ENCODE assay signal across 12 cellular contexts in genomic region chr4:190120537-190121001, GRCh38. TPM values are rescaled to one million over a fixed set of nuclear protein-coding genes. Genes with fewer than 3 reads are reported as not detected.
DNase-seq lines count a peak whose midpoint lies in the region; ATAC-seq, FAIRE-seq and TF ChIP-seq lines count a peak whose summit lies in the region.
"Not testable (repeated sequence)": the region's sequence is repeated elsewhere in the genome, so short reads cannot be mapped to it uniquely, and the experiment has no call there.
"Had no signal": no experiment of that assay in that cellular context is flagged by ENCODE, and none has a peak within 500 bp of the region (broad histone marks: within the 10 kb centered on the region; RNA-seq: fewer than 3 reads in every experiment).

No MANE protein-coding gene starts in this region.

- H3K27me3 ChIP-seq in GM23338 (ENCODE audit: insufficient read depth); right cardiac atrium (ENCODE audit: control insufficient read depth, insufficient read depth); pancreas: not testable (repeated sequence)

- not testable (repeated sequence) for H3K27ac Mint-ChIP-seq in GM23338; activated CD4-positive, alpha-beta memory T cell treated with anti-CD3 and anti-CD28 coated beads, Interleukin-2, amount 10 ng/mL, durations not matched to agents 7 days and 5 days; central memory CD8-positive, alpha-beta T cell (ENCODE audit: low read depth); type B pancreatic cell

- not testable (repeated sequence) for H3K79me2 ChIP-seq in GM23338 (replicated peaks; ENCODE audit: insufficient read depth)

- intact Hi-C loops in right cardiac atrium (cut with DNase I); pancreas (cut with DNase I): not testable (repeated sequence)

- peaks cover 28% of the 10 kb centered on the region for H3K9me3 Mint-ChIP-seq in GM23338
- not testable (repeated sequence) for H3K9me3 Mint-ChIP-seq in activated CD4-positive, alpha-beta memory T cell treated with anti-CD3 and anti-CD28 coated beads, Interleukin-2, amount 10 ng/mL, durations not matched to agents 7 days and 5 days; central memory CD8-positive, alpha-beta T cell; type B pancreatic cell

- not testable (repeated sequence) for H3K36me3 Mint-ChIP-seq in GM23338 (ENCODE audit: low read depth); activated CD4-positive, alpha-beta memory T cell treated with anti-CD3 and anti-CD28 coated beads, Interleukin-2, amount 10 ng/mL, durations not matched to agents 7 days and 5 days (ENCODE audit: low read depth); central memory CD8-positive, alpha-beta T cell (ENCODE audit: insufficient read depth); type B pancreatic cell

- not testable (repeated sequence) for H3K27ac ChIP-seq in GM23338 (ENCODE audit: low read depth); right cardiac atrium (ENCODE audit: low read length); pancreas

- peak in 1 of 2 experiments; percentile 28; a peak in 1 of 4 replicates for TF ChIP-seq CTCF in GM23338 (conservative IDR thresholded peaks at IDR 0.05; ENCODE audit: low read depth in 2 of 2)
- peak in 1 of 4 donors; percentile 14 for TF ChIP-seq CTCF in pancreas (IDR thresholded peaks at IDR 0.05)
- TF ChIP-seq CTCF in type B pancreatic cell (conservative IDR thresholded peaks at IDR 0.05): peak; percentile 54

- not testable (repeated sequence) for H3K4me1 Mint-ChIP-seq in GM23338; activated CD4-positive, alpha-beta memory T cell treated with anti-CD3 and anti-CD28 coated beads, Interleukin-2, amount 10 ng/mL, durations not matched to agents 7 days and 5 days; central memory CD8-positive, alpha-beta T cell; type B pancreatic cell (ENCODE audit: unreplicated experiment)

- not testable (repeated sequence) for H3K9me3 ChIP-seq in right cardiac atrium (ENCODE audit: control insufficient read depth, low read length); pancreas

- not testable (repeated sequence) for H2AFZ ChIP-seq in GM23338

- H3K4me1 ChIP-seq in GM23338 (ENCODE audit: insufficient read depth); right cardiac atrium (ENCODE audit: control insufficient read depth, insufficient read depth, low read length); pancreas: not testable (repeated sequence)

- WGBS in right cardiac atrium: 81% methylated on average over 22 of the region's 37 CpGs
- WGBS in pancreas, 2 donors: 77 to 78% methylated on average over 12 to 26 of the region's 37 CpGs

- peak; percentile 61 for ATAC-seq in GM18517 (IDR thresholded peaks at IDR 0.05; ENCODE audit: unreplicated experiment)
- not testable (repeated sequence) for ATAC-seq in GM23338
- ATAC-seq in central memory CD8-positive, alpha-beta T cell (replicated peaks; ENCODE audit: extremely low read depth, poor library complexity, severe bottlenecking): peak; percentile 47
- peak; percentile 47 to 57 for ATAC-seq in right cardiac atrium
- peak in 3 of 4 donors; percentile 16 to 39 (median 24) for ATAC-seq in pancreas

- FAIRE-seq in pancreas (lab: Jason Lieb, UNC): not testable (repeated sequence)

- H3K9me2 ChIP-seq in GM23338 (ENCODE audit: insufficient read depth): not testable (repeated sequence)

- H4K20me1 ChIP-seq in GM23338 (replicated peaks; ENCODE audit: insufficient read depth): not testable (repeated sequence)

- POLR2A ChIA-PET in activated CD4-positive, alpha-beta memory T cell treated with anti-CD3 and anti-CD28 coated beads, Interleukin-2, amount 10 ng/mL, durations not matched to agents 7 days and 5 days (lab: Charles Lee): not testable (repeated sequence)

- CTCF ChIA-PET in activated CD4-positive, alpha-beta memory T cell treated with anti-CD3 and anti-CD28 coated beads, Interleukin-2, amount 10 ng/mL, durations not matched to agents 7 days and 5 days (lab: Charles Lee): not testable (repeated sequence)

- not testable (repeated sequence) for H3K4me3 ChIP-seq in GM23338; right cardiac atrium (ENCODE audit: low read length); pancreas

- H3K36me3 ChIP-seq in GM23338 (ENCODE audit: insufficient read depth); pancreas: not testable (repeated sequence)

- not testable (repeated sequence) for H3F3A ChIP-seq in GM23338 (replicated peaks; ENCODE audit: low read depth)

- H3K4me3 Mint-ChIP-seq in GM23338; activated CD4-positive, alpha-beta memory T cell treated with anti-CD3 and anti-CD28 coated beads, Interleukin-2, amount 10 ng/mL, durations not matched to agents 7 days and 5 days; central memory CD8-positive, alpha-beta T cell; type B pancreatic cell: not testable (repeated sequence)

- not testable (repeated sequence) for H3K4me2 ChIP-seq in GM23338

- peak; percentile 42 for DNase-seq in GM23338 (ENCODE audit: low spot score)
- DNase-seq in LoVo (ENCODE audit: low spot score): peak; percentile 0
- peak; percentile 28 for DNase-seq in activated CD4-positive, alpha-beta memory T cell treated with anti-CD3 and anti-CD28 coated beads, Interleukin-2, amount 10 ng/mL, durations not matched to agents 7 days and 5 days
- not testable (repeated sequence) for DNase-seq in central memory CD8-positive, alpha-beta T cell (ENCODE audit: low spot score in 2 of 2)
- peak; percentile 18 to 79 (median 68) for DNase-seq in right cardiac atrium
- DNase-seq in pancreas: peak; percentile 12 to 80 (median 48)
- DNase-seq in type B pancreatic cell (ENCODE audit: extremely low spot score, unreplicated experiment): peak; percentile 67

- not testable (repeated sequence) for H3K27me3 Mint-ChIP-seq in GM23338 (ENCODE audit: insufficient read depth, low read depth, poor library complexity); activated CD4-positive, alpha-beta memory T cell treated with anti-CD3 and anti-CD28 coated beads, Interleukin-2, amount 10 ng/mL, durations not matched to agents 7 days and 5 days; central memory CD8-positive, alpha-beta T cell; type B pancreatic cell

RNA-seq across cellular contexts. Expression of gene DUX4, which starts 53.0 kb away (rescaled TPM):
- not detected in 2 replicates for total RNA-seq in GM23338 (2014; rRNA removed; shearing (Covaris generic))
- polyA plus RNA-seq in GM23338 (2016; fragmentation: Nextera tagmentation; extraction: Ambion mirVana): not detected in 2 replicates
- not detected for total RNA-seq in activated CD4-positive, alpha-beta memory T cell treated with anti-CD3 and anti-CD28 coated beads, Interleukin-2, amount 10 ng/mL, durations not matched to agents 7 days and 5 days
- not detected for total RNA-seq in right cardiac atrium
- polyA plus RNA-seq in right cardiac atrium: not detected
- total RNA-seq in pancreas: under 1 TPM in 1 of 6 donors, not detected in 5; 0.47 TPM
- polyA plus RNA-seq in pancreas: not detected
- not detected in 2 replicates for total RNA-seq in type B pancreatic cell (ENCODE audit: low replicate concordance)
- total RNA-seq: astrocyte, fibroblast of villous mesenchyme, ovary had no signal
- polyA plus RNA-seq: ovary had no signal

RNA-seq across cellular contexts. Expression of gene DBET, which starts 56.3 kb away (rescaled TPM):
- total RNA-seq in GM23338 (2014; rRNA removed; shearing (Covaris generic)): not detected in 2 replicates
- polyA plus RNA-seq in GM23338 (2016; fragmentation: Nextera tagmentation; extraction: Ambion mirVana): 0.08 TPM in 1 of 2 replicates, not detected in the other
- total RNA-seq in activated CD4-positive, alpha-beta memory T cell treated with anti-CD3 and anti-CD28 coated beads, Interleukin-2, amount 10 ng/mL, durations not matched to agents 7 days and 5 days: not detected
- total RNA-seq in right cardiac atrium: not detected
- not detected for polyA plus RNA-seq in right cardiac atrium
- total RNA-seq in pancreas: under 1 TPM in 2 of 6 donors, not detected in 4; 0.06 to 0.09 TPM
- not detected for polyA plus RNA-seq in pancreas
- not detected in 2 replicates for total RNA-seq in type B pancreatic cell (ENCODE audit: low replicate concordance)
- total RNA-seq: astrocyte, fibroblast of villous mesenchyme had no signal
- polyA plus RNA-seq: ovary, thymus had no signal
